16 cellular contexts compared by ENCODE assay signal in genomic region chr9:95078516-95078915, GRCh38.
DNase-seq lines count a peak whose midpoint lies in the region; ATAC-seq and TF ChIP-seq lines count a peak whose summit lies in the region.
"Had no signal": no experiment of that assay in that cellular context is flagged by ENCODE, and none has a peak within 500 bp of the region (broad histone marks: within the 10 kb centered on the region; RNA-seq: fewer than 3 reads in every experiment).

No MANE protein-coding gene starts in this region.

- TF ChIP-seq CTCF in chondrocyte (IDR thresholded peaks at IDR 0.05) (no peak), hepatocyte (IDR thresholded peaks at IDR 0.05; ENCODE audit: poor library complexity) (no peak), upper lobe of right lung (IDR thresholded peaks at IDR 0.05) (no peak)

- DNase-seq in chondrocyte (ENCODE audit: low spot score) (no peak), hepatocyte (ENCODE audit: low spot score) (no peak), trophoblast cell (no peak), upper lobe of right lung (peak; percentile 54), DMS53 treated with DMSO at 0.1 percent for 48 hours (lab: John Stamatoyannopoulos, UW; ENCODE audit: unreplicated experiment) (no peak), LoVo (ENCODE audit: low spot score) (no peak)
- DNase-seq: activated CD8-positive, alpha-beta memory T cell treated with anti-CD3 and anti-CD28 coated beads for 24 hours; activated naive CD4-positive, alpha-beta T cell treated with anti-CD3 and anti-CD28 coated beads, Interleukin-2, amount 10 ng/mL, durations not matched to agents 7 days and 5 days; CD8-positive, alpha-beta T cell; cerebellar nuclear complex; immature natural killer cell; NCI-H1105 treated with DMSO at 0.1 percent for 48 hours; NCI-H345; stimulated activated CD4-positive, alpha-beta T cell treated with anti-CD3 and anti-CD28 coated beads, Interleukin-2, amount 100 ng/mL, for 24 hours; T1000 had no signal

- H4K20me1 ChIP-seq in hepatocyte (ENCODE audit: insufficient read depth, poor library complexity, severe bottlenecking) = peaks cover 71% of the 10 kb centered on the region

- H2BK5ac ChIP-seq in trophoblast cell (ENCODE audit: low read depth, low read length, poor library complexity) = no peak overlapping the region

- peak overlapping the region; percentile 91 for H3K27ac Mint-ChIP-seq in chondrocyte (ENCODE audit: unreplicated experiment)
- H3K27ac Mint-ChIP-seq: activated naive CD4-positive, alpha-beta T cell treated with anti-CD3 and anti-CD28 coated beads, Interleukin-2, amount 10 ng/mL, durations not matched to agents 7 days and 5 days; CD8-positive, alpha-beta T cell; immature natural killer cell had no signal

- no peak overlapping the region for H3K4me3 Mint-ChIP-seq in chondrocyte (ENCODE audit: unreplicated experiment)
- H3K4me3 Mint-ChIP-seq: activated naive CD4-positive, alpha-beta T cell treated with anti-CD3 and anti-CD28 coated beads, Interleukin-2, amount 10 ng/mL, durations not matched to agents 7 days and 5 days; CD8-positive, alpha-beta T cell; immature natural killer cell had no signal

- H3K4me2 ChIP-seq in hepatocyte (peak overlapping the region; percentile 43), trophoblast cell (ENCODE audit: low read length) (no peak overlapping the region)

- no peak overlapping the region for H2AFZ ChIP-seq in hepatocyte
- H2AFZ ChIP-seq in trophoblast cell (ENCODE audit: insufficient read depth, low read length, poor library complexity) = no peak overlapping the region

- H3K14ac ChIP-seq in trophoblast cell (ENCODE audit: low read length) = peak overlapping the region; percentile 29

- H3K36me3 ChIP-seq in hepatocyte (replicated peaks; ENCODE audit: insufficient read depth, low read depth) (no peaks in the 10 kb centered on the region), trophoblast cell (ENCODE audit: control insufficient read depth in 1 of 2, insufficient read depth in 2 of 2, low read length in 2 of 2) (peaks cover 40 to 49% of the 10 kb centered on the region in 2 experiments), upper lobe of right lung (peaks cover 38% of the 10 kb centered on the region)

- H3K9ac ChIP-seq in trophoblast cell (ENCODE audit: low read length) = no peak overlapping the region

- peaks cover 2% of the 10 kb centered on the region for H3K79me1 ChIP-seq in trophoblast cell (ENCODE audit: low read length)

- H3K4ac ChIP-seq in trophoblast cell (ENCODE audit: low read depth, low read length) = no peak overlapping the region

- H3K18ac ChIP-seq in trophoblast cell (ENCODE audit: low read length) = peak overlapping the region; percentile 34

- H3K27ac ChIP-seq in hepatocyte (peak overlapping the region; percentile 64), trophoblast cell (ENCODE audit: low read depth, low read length) (no peak overlapping the region), upper lobe of right lung (peak overlapping the region; percentile 68)

- peaks cover 43% of the 10 kb centered on the region for H3K4me1 ChIP-seq in hepatocyte (ENCODE audit: insufficient read depth)
- peaks cover 6 to 14% of the 10 kb centered on the region in 2 experiments for H3K4me1 ChIP-seq in trophoblast cell (ENCODE audit: control insufficient read depth in 1 of 2, insufficient read depth in 2 of 2, low read length in 2 of 2)
- peaks cover 17% of the 10 kb centered on the region for H3K4me1 ChIP-seq in upper lobe of right lung

- H3K27me3 ChIP-seq in hepatocyte (no peaks in the 10 kb centered on the region), trophoblast cell (ENCODE audit: insufficient read depth, low read length) (no peaks in the 10 kb centered on the region), upper lobe of right lung (no peaks in the 10 kb centered on the region)

- H2BK12ac ChIP-seq in trophoblast cell (ENCODE audit: low read length) = no peak overlapping the region

- no peaks in the 10 kb centered on the region for H3K9me3 Mint-ChIP-seq in chondrocyte (ENCODE audit: low read depth)
- H3K9me3 Mint-ChIP-seq: activated naive CD4-positive, alpha-beta T cell treated with anti-CD3 and anti-CD28 coated beads, Interleukin-2, amount 10 ng/mL, durations not matched to agents 7 days and 5 days; CD8-positive, alpha-beta T cell; immature natural killer cell had no signal

- 83% methylated on average over 11 of the region's 11 CpGs for WGBS in hepatocyte (ENCODE audit: low lambda C conversion rate, missing lambda C conversion rate)
- no CpG with 5 or more reads among the region's 11 CpGs for WGBS in trophoblast cell (ENCODE audit: extremely low coverage, insufficient coverage, insufficient read length)

- peaks cover 41% of the 10 kb centered on the region for H3K36me3 Mint-ChIP-seq in chondrocyte (ENCODE audit: low read depth)
- H3K36me3 Mint-ChIP-seq: activated naive CD4-positive, alpha-beta T cell treated with anti-CD3 and anti-CD28 coated beads, Interleukin-2, amount 10 ng/mL, durations not matched to agents 7 days and 5 days had no signal

- H3K9me2 ChIP-seq in hepatocyte (replicated peaks; ENCODE audit: insufficient read depth) = no peaks in the 10 kb centered on the region

- no peak for ATAC-seq in upper lobe of right lung
- no peak for ATAC-seq in GM21390 (IDR thresholded peaks at IDR 0.05; ENCODE audit: unreplicated experiment)
- ATAC-seq: CD8-positive, alpha-beta T cell had no signal

- H3K9me3 ChIP-seq in hepatocyte (ENCODE audit: low read depth) (no peaks in the 10 kb centered on the region), trophoblast cell (ENCODE audit: insufficient read depth, low read depth, low read length) (peaks cover 7% of the 10 kb centered on the region), upper lobe of right lung (no peaks in the 10 kb centered on the region)

- no peak overlapping the region for H4K8ac ChIP-seq in trophoblast cell (ENCODE audit: low read depth, low read length)

- no peak overlapping the region for H4K91ac ChIP-seq in trophoblast cell (ENCODE audit: low read depth, low read length)

- H3K23ac ChIP-seq in trophoblast cell (ENCODE audit: low read length) = no peak overlapping the region

- no peak overlapping the region for H2BK120ac ChIP-seq in trophoblast cell (ENCODE audit: insufficient read depth, low read length, poor library complexity)

- no peak overlapping the region for H2AK5ac ChIP-seq in trophoblast cell (ENCODE audit: low read length)

- intact Hi-C loops in upper lobe of right lung (cut with DNase I) = no loop called here

- peaks cover 44% of the 10 kb centered on the region for H3K4me1 Mint-ChIP-seq in chondrocyte (ENCODE audit: low read depth)
- H3K4me1 Mint-ChIP-seq: activated naive CD4-positive, alpha-beta T cell treated with anti-CD3 and anti-CD28 coated beads, Interleukin-2, amount 10 ng/mL, durations not matched to agents 7 days and 5 days; immature natural killer cell had no signal

- H3K4me3 ChIP-seq in hepatocyte (no peak overlapping the region), trophoblast cell (ENCODE audit: low read depth, low read length) (no peak overlapping the region), upper lobe of right lung (no peak overlapping the region)

- no peak overlapping the region for H4K12ac ChIP-seq in trophoblast cell (ENCODE audit: low read depth, low read length)

- H3K27me3 Mint-ChIP-seq in chondrocyte (ENCODE audit: low read depth) = no peaks in the 10 kb centered on the region
- H3K27me3 Mint-ChIP-seq: activated naive CD4-positive, alpha-beta T cell treated with anti-CD3 and anti-CD28 coated beads, Interleukin-2, amount 10 ng/mL, durations not matched to agents 7 days and 5 days had no signal

- H3K79me2 ChIP-seq in hepatocyte (peaks cover 99% of the 10 kb centered on the region), trophoblast cell (ENCODE audit: control insufficient read depth, insufficient read depth, low read length, poor library complexity) (peaks cover 3% of the 10 kb centered on the region)
